Comparison of ENCODE assay signal across 22 cellular contexts in genomic region chr1:16918371-16918770, GRCh38. TPM values are rescaled to one million over a fixed set of nuclear protein-coding genes. Genes with fewer than 3 reads are reported as not detected.
"Had no signal": no experiment of that assay in that cellular context is flagged by ENCODE, and none has a peak within 500 bp of the region (broad histone marks: within the 10 kb centered on the region; RNA-seq: fewer than 3 reads in every experiment).

No MANE protein-coding gene starts in this region.

- H3K9me3 Mint-ChIP-seq: effector memory CD8-positive, alpha-beta T cell; naive thymus-derived CD8-positive, alpha-beta T cell; neural crest cell had no signal

- H3K27me3 Mint-ChIP-seq: effector memory CD8-positive, alpha-beta T cell; naive thymus-derived CD8-positive, alpha-beta T cell had no signal

- H3K4me3 ChIP-seq: esophagus squamous epithelium, gastroesophageal sphincter, ovary, prostate gland, stomach, uterus had no signal

- H3K36me3 Mint-ChIP-seq: naive thymus-derived CD8-positive, alpha-beta T cell had no signal

- H3K9me3 ChIP-seq: esophagus squamous epithelium, gastroesophageal sphincter, ovary, prostate gland, stomach, uterus had no signal

- H3K27ac ChIP-seq: epithelial cell of prostate, esophagus squamous epithelium, gastroesophageal sphincter, ovary, prostate gland, stomach, uterus had no signal

- ATAC-seq: effector memory CD8-positive, alpha-beta T cell; gastroesophageal sphincter; naive thymus-derived CD8-positive, alpha-beta T cell; sciatic nerve had no signal

- H3K36me3 ChIP-seq: esophagus squamous epithelium, ovary, prostate gland, uterus had no signal

- DNase-seq: caudate nucleus; cortex of kidney; effector memory CD8-positive, alpha-beta T cell; esophagus squamous epithelium; foreskin fibroblast; kidney glomerular epithelial cell; mammary epithelial cell; naive thymus-derived CD8-positive, alpha-beta T cell; stimulated activated CD4-positive, alpha-beta T cell treated with anti-CD3 and anti-CD28 coated beads, Interleukin-2, amount 100 ng/mL, for 24 hours; stimulated activated CD4-positive, alpha-beta T cell treated with anti-CD3 and anti-CD28 coated beads, Interleukin-4, amount 100 ng/mL, for 4 hours; stimulated activated naive CD4-positive, alpha-beta T cell; stomach; substantia nigra; trophoblast cell; uterus had no signal

- H3K27me3 ChIP-seq: esophagus squamous epithelium, ovary, uterus had no signal

- H3K4me3 Mint-ChIP-seq: effector memory CD8-positive, alpha-beta T cell; naive thymus-derived CD8-positive, alpha-beta T cell had no signal

RNA-seq across cellular contexts. Expression of gene RNU1-2, which starts 22.6 kb away (rescaled TPM):
- polyA plus RNA-seq: mammary epithelial cell, ovary, stomach, thymus had no signal
